Comparison of ENCODE assay signal across 8 cellular contexts in the genomic region with DNA sequence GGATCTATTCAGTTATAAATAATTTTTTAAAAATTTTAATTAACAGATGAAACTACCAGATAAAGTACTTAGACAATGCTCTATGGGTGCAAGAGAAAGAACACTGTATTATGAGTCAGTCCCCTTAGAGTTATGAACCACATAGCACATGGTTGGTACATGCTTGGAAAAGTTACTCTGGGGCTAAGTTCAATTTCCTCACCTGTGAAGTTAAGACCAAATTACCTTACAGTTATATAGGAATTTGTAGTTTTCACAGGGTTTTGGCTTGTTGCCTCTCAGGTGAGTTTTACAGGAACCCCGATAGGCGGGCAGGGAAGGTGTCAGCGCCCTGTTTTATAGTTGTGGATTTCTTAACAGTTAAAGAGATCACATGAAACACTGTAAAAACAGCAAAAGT. TPM values are rescaled to one million over a fixed set of nuclear protein-coding genes. Genes with fewer than 3 reads are reported as not detected.
DNase-seq lines count a peak whose midpoint lies in the region; ATAC-seq lines count a peak whose summit lies in the region.

No MANE protein-coding gene starts in this region.

- ATAC-seq in natural killer cell treated with Interleukin-12 subunit alpha and Interleukin-12 subunit beta and Interleukin-15 and Interleukin-18, amount 100 ng/mL, for 72 hours, result no peak
- ATAC-seq in HG03108 (IDR thresholded peaks at IDR 0.05; ENCODE audit: unreplicated experiment) (no peak), GM21360 (IDR thresholded peaks at IDR 0.05; ENCODE audit: unreplicated experiment) (no peak)

- peak; percentile 17 for DNase-seq in Daoy (ENCODE audit: low read depth)
- peak; percentile 24 for DNase-seq in NAMALWA (ENCODE audit: low spot score)
- DNase-seq in effector memory CD4-positive, alpha-beta T cell, result no peak
- no peak for DNase-seq in natural killer cell treated with Interleukin-12 subunit alpha and Interleukin-12 subunit beta and Interleukin-15 and Interleukin-18, amount 100 ng/mL, for 72 hours (ENCODE audit: low spot score)
- DNase-seq in COLO668 (lab: John Stamatoyannopoulos, UW; ENCODE audit: unreplicated experiment), result no peak
- no peak for DNase-seq in hypothalamus (lab: John Stamatoyannopoulos, UW)

- peak overlapping the region; percentile 94 for H3K4me3 Mint-ChIP-seq in natural killer cell treated with Interleukin-12 subunit alpha and Interleukin-12 subunit beta and Interleukin-15 and Interleukin-18, amount 100 ng/mL, for 72 hours

- no peaks in the 10 kb centered on the region for H3K36me3 Mint-ChIP-seq in natural killer cell treated with Interleukin-12 subunit alpha and Interleukin-12 subunit beta and Interleukin-15 and Interleukin-18, amount 100 ng/mL, for 72 hours

- peaks cover 26 to 44% of the 10 kb centered on the region in 2 donors for H3K4me1 Mint-ChIP-seq in natural killer cell treated with Interleukin-12 subunit alpha and Interleukin-12 subunit beta and Interleukin-15 and Interleukin-18, amount 100 ng/mL, for 72 hours (ENCODE audit: low read depth in 2 of 2)

- H3K27me3 ChIP-seq in effector memory CD4-positive, alpha-beta T cell (replicated peaks; ENCODE audit: control insufficient read depth, insufficient read depth, low read length, poor library complexity, severe bottlenecking), result no peaks in the 10 kb centered on the region

- H3K27ac Mint-ChIP-seq in natural killer cell treated with Interleukin-12 subunit alpha and Interleukin-12 subunit beta and Interleukin-15 and Interleukin-18, amount 100 ng/mL, for 72 hours, result peak overlapping the region; percentile 94 to 97

- no peaks in the 10 kb centered on the region for H3K9me3 ChIP-seq in effector memory CD4-positive, alpha-beta T cell (ENCODE audit: control insufficient read depth, low read length)

- H3K9me3 Mint-ChIP-seq in natural killer cell treated with Interleukin-12 subunit alpha and Interleukin-12 subunit beta and Interleukin-15 and Interleukin-18, amount 100 ng/mL, for 72 hours, result no peaks in the 10 kb centered on the region

- peaks cover 12% of the 10 kb centered on the region for H3K4me1 ChIP-seq in effector memory CD4-positive, alpha-beta T cell (ENCODE audit: control insufficient read depth, insufficient read depth, low read length, poor library complexity, severe bottlenecking)

- H3K4me3 ChIP-seq in effector memory CD4-positive, alpha-beta T cell (ENCODE audit: insufficient read depth, low read depth, low read length, poor library complexity, severe bottlenecking), result peak overlapping the region; percentile 82

- no peaks in the 10 kb centered on the region for H3K36me3 ChIP-seq in effector memory CD4-positive, alpha-beta T cell (ENCODE audit: control insufficient read depth, insufficient read depth, low read length)

- no peaks in the 10 kb centered on the region for H3K27me3 Mint-ChIP-seq in natural killer cell treated with Interleukin-12 subunit alpha and Interleukin-12 subunit beta and Interleukin-15 and Interleukin-18, amount 100 ng/mL, for 72 hours

- H3K27ac ChIP-seq in effector memory CD4-positive, alpha-beta T cell (ENCODE audit: insufficient read depth, low read length, poor library complexity, severe bottlenecking), result no peak overlapping the region

RNA-seq across cellular contexts. Expression of gene PANK3, which starts 1.2 kb away (rescaled TPM):
- total RNA-seq in Daoy (2014; rRNA removed; shearing (Covaris generic)), result 61.2 and 63.0 TPM in 2 replicates
- total RNA-seq in natural killer cell treated with Interleukin-12 subunit alpha and Interleukin-12 subunit beta and Interleukin-15 and Interleukin-18, amount 100 ng/mL, for 72 hours, result 10 to 100 TPM; 71.1 to 75.2 TPM

RNA-seq across cellular contexts. Expression of gene FBLL1, which starts 48.9 kb away (rescaled TPM):
- 0.11 TPM in 1 of 2 replicates, not detected in the other for total RNA-seq in Daoy (2014; rRNA removed; shearing (Covaris generic))
- under 1 TPM; 0.24 to 0.28 TPM for total RNA-seq in natural killer cell treated with Interleukin-12 subunit alpha and Interleukin-12 subunit beta and Interleukin-15 and Interleukin-18, amount 100 ng/mL, for 72 hours

Comparison
In these comparisons a context has a peak if more than half of its experiments do, and no peak if none do; other contexts are left out.
1. DNase-seq: peak in Daoy (single experiment) and NAMALWA (single experiment); none in effector memory CD4-positive, alpha-beta T cell (0 of 3), natural killer cell treated with Interleukin-12 subunit alpha and Interleukin-12 subunit beta and Interleukin-15 and Interleukin-18, amount 100 ng/mL, for 72 hours (single experiment), COLO668 (single experiment) and hypothalamus (0 of 51).